Comparison of ENCODE assay signal across 17 cellular contexts in genomic region chr10:31875608-31876007, GRCh38. TPM values are rescaled to one million over a fixed set of nuclear protein-coding genes. Genes with fewer than 3 reads are reported as not detected.
A peak's percentile ranks its signal among the peaks of the same experiment; 100 is the strongest.
DNase-seq lines count a peak whose midpoint lies in the region; ATAC-seq and TF ChIP-seq lines count a peak whose summit lies in the region.
"Had no signal": no experiment of that assay in that cellular context is flagged by ENCODE, and none has a peak within 500 bp of the region (broad histone marks: within the 10 kb centered on the region; RNA-seq: fewer than 3 reads in every experiment).

No MANE protein-coding gene starts in this region.

- no peaks in the 10 kb centered on the region for H3K27me3 Mint-ChIP-seq in activated CD4-positive, alpha-beta memory T cell treated with anti-CD3 and anti-CD28 coated beads for 36 hours
- no peaks in the 10 kb centered on the region for H3K27me3 Mint-ChIP-seq in activated CD4-positive, alpha-beta memory T cell treated with anti-CD3 and anti-CD28 coated beads, Interleukin-2, amount 10 ng/mL, durations not matched to agents 7 days and 5 days
- no peaks in the 10 kb centered on the region for H3K27me3 Mint-ChIP-seq in mesothelial cell of epicardium (ENCODE audit: low read depth)

- no peak overlapping the region for H3K4me3 Mint-ChIP-seq in activated CD4-positive, alpha-beta memory T cell treated with anti-CD3 and anti-CD28 coated beads for 36 hours
- H3K4me3 Mint-ChIP-seq in activated CD4-positive, alpha-beta memory T cell treated with anti-CD3 and anti-CD28 coated beads, Interleukin-2, amount 10 ng/mL, durations not matched to agents 7 days and 5 days: no peak overlapping the region
- H3K4me3 Mint-ChIP-seq in mesothelial cell of epicardium: no peak overlapping the region
- H3K4me3 Mint-ChIP-seq: HFFc6, immature natural killer cell, nephron had no signal

- intact Hi-C loops in activated CD4-positive, alpha-beta memory T cell treated with anti-CD3 and anti-CD28 coated beads for 36 hours (cut with micrococcal nuclease): loop anchor here (2.0 kb wide), 1 partner anchor 45 kb away; no protein-coding TSS in a partner anchor

- no peak overlapping the region for H3K27ac Mint-ChIP-seq in activated CD4-positive, alpha-beta memory T cell treated with anti-CD3 and anti-CD28 coated beads for 36 hours
- H3K27ac Mint-ChIP-seq in activated CD4-positive, alpha-beta memory T cell treated with anti-CD3 and anti-CD28 coated beads, Interleukin-2, amount 10 ng/mL, durations not matched to agents 7 days and 5 days: no peak overlapping the region
- peak overlapping the region; percentile 12 for H3K27ac Mint-ChIP-seq in mesothelial cell of epicardium
- H3K27ac Mint-ChIP-seq: HFFc6, immature natural killer cell had no signal

- H3K36me3 Mint-ChIP-seq in activated CD4-positive, alpha-beta memory T cell treated with anti-CD3 and anti-CD28 coated beads for 36 hours: no peaks in the 10 kb centered on the region
- H3K36me3 Mint-ChIP-seq in activated CD4-positive, alpha-beta memory T cell treated with anti-CD3 and anti-CD28 coated beads, Interleukin-2, amount 10 ng/mL, durations not matched to agents 7 days and 5 days (ENCODE audit: low read depth): peaks cover 2% of the 10 kb centered on the region
- H3K36me3 Mint-ChIP-seq in mesothelial cell of epicardium: no peaks in the 10 kb centered on the region
- H3K36me3 Mint-ChIP-seq: immature natural killer cell had no signal

- POLR2A ChIA-PET in activated CD4-positive, alpha-beta memory T cell treated with anti-CD3 and anti-CD28 coated beads for 36 hours (lab: Charles Lee): no interaction called here
- POLR2A ChIA-PET in activated CD4-positive, alpha-beta memory T cell treated with anti-CD3 and anti-CD28 coated beads, Interleukin-2, amount 10 ng/mL, durations not matched to agents 7 days and 5 days (lab: Charles Lee): no interaction called here

- ATAC-seq in GM21786 (IDR thresholded peaks at IDR 0.05; ENCODE audit: unreplicated experiment) (peak; percentile 61), HG03139 (IDR thresholded peaks at IDR 0.05; ENCODE audit: unreplicated experiment) (peak; percentile 64), GM18502 (IDR thresholded peaks at IDR 0.05; ENCODE audit: poor library complexity, unreplicated experiment) (no peak)
- ATAC-seq: lower lobe of right lung had no signal

- H3K4me1 Mint-ChIP-seq in activated CD4-positive, alpha-beta memory T cell treated with anti-CD3 and anti-CD28 coated beads for 36 hours (ENCODE audit: low read depth): peaks cover 23% of the 10 kb centered on the region
- H3K4me1 Mint-ChIP-seq in activated CD4-positive, alpha-beta memory T cell treated with anti-CD3 and anti-CD28 coated beads, Interleukin-2, amount 10 ng/mL, durations not matched to agents 7 days and 5 days: peaks cover 22% of the 10 kb centered on the region
- peaks cover 22% of the 10 kb centered on the region for H3K4me1 Mint-ChIP-seq in mesothelial cell of epicardium

- no peak for TF ChIP-seq CTCF in mesothelial cell of epicardium (IDR thresholded peaks at IDR 0.05; ENCODE audit: unreplicated experiment)

- CTCF ChIA-PET in activated CD4-positive, alpha-beta memory T cell treated with anti-CD3 and anti-CD28 coated beads for 36 hours (lab: Charles Lee): interaction anchor here (2.1 kb wide), 1 partner anchor 13 kb away, joined by 6 read pairs; no protein-coding TSS in a partner anchor
- CTCF ChIA-PET in activated CD4-positive, alpha-beta memory T cell treated with anti-CD3 and anti-CD28 coated beads, Interleukin-2, amount 10 ng/mL, durations not matched to agents 7 days and 5 days (lab: Charles Lee): interaction anchor here (1.2 kb wide), 1 partner anchor 14 kb away, joined by 3 read pairs; no protein-coding TSS in a partner anchor

- DNase-seq in activated CD4-positive, alpha-beta memory T cell treated with anti-CD3 and anti-CD28 coated beads for 36 hours: peak; percentile 18
- no peak for DNase-seq in activated CD4-positive, alpha-beta memory T cell treated with anti-CD3 and anti-CD28 coated beads, Interleukin-2, amount 10 ng/mL, durations not matched to agents 7 days and 5 days
- DNase-seq in mesothelial cell of epicardium (ENCODE audit: low spot score in 2 of 2, unreplicated experiment in 2 of 2): no peak
- DNase-seq in DMS153 (lab: John Stamatoyannopoulos, UW): no peak
- no peak for DNase-seq in hippocampal formation (lab: John Stamatoyannopoulos, UW)
- DNase-seq: 8988T; activated effector memory CD4-positive, alpha-beta T cell treated with anti-CD3 and anti-CD28 coated beads, Interleukin-2, amount 50 U/mL, for 16 hours; cortex of kidney; DMS79; HFFc6; immature natural killer cell; lower lobe of right lung; NCI-H1694 treated with DMSO at 0.1 percent for 48 hours had no signal

- no peaks in the 10 kb centered on the region for H3K9me3 Mint-ChIP-seq in activated CD4-positive, alpha-beta memory T cell treated with anti-CD3 and anti-CD28 coated beads for 36 hours
- H3K9me3 Mint-ChIP-seq in activated CD4-positive, alpha-beta memory T cell treated with anti-CD3 and anti-CD28 coated beads, Interleukin-2, amount 10 ng/mL, durations not matched to agents 7 days and 5 days: no peaks in the 10 kb centered on the region
- H3K9me3 Mint-ChIP-seq in mesothelial cell of epicardium: no peaks in the 10 kb centered on the region
- H3K9me3 Mint-ChIP-seq: HFFc6, immature natural killer cell, nephron had no signal

RNA-seq across cellular contexts. Expression of gene ARHGAP12, which starts 53.0 kb away (rescaled TPM):
- 1 to 10 TPM; 4.0 to 4.5 TPM for total RNA-seq in activated CD4-positive, alpha-beta memory T cell treated with anti-CD3 and anti-CD28 coated beads for 36 hours
- total RNA-seq in activated CD4-positive, alpha-beta memory T cell treated with anti-CD3 and anti-CD28 coated beads, Interleukin-2, amount 10 ng/mL, durations not matched to agents 7 days and 5 days: 10 to 100 TPM; 10.7 to 12.0 TPM
- 35.1 to 37.0 TPM (median 35.3 TPM) in 3 replicates for total RNA-seq in mesothelial cell of epicardium
